11 cellular contexts compared by ENCODE assay signal in the genomic region with DNA sequence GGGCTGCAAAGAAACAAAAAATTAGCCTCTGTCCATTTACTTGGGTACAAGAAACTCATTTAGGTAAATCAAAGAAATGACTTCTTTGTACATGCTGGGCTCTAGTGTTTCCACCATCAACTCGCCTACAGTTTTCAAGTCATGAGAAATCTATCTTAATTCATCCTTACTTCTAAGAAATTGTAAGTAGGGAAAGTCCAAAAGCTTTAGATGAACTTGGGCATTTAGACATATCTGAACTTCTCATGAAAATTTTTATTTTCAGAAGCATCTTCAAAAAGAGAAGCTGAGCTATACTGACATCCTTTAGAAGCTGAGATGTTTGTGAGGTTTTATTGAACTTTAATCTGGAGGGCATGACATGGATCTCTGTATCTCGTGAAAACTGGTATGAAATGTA.
"Had no signal": no experiment of that assay in that cellular context is flagged by ENCODE, and none has a peak within 500 bp of the region (broad histone marks: within the 10 kb centered on the region; RNA-seq: fewer than 3 reads in every experiment).

No MANE protein-coding gene starts in this region.

- H3K4me1 ChIP-seq: esophagus muscularis mucosa had no signal

- H3K4me1 Mint-ChIP-seq: immature natural killer cell had no signal

- H3K4me3 Mint-ChIP-seq: immature natural killer cell had no signal

- ATAC-seq: left cardiac atrium, right cardiac atrium had no signal

- H3K27ac Mint-ChIP-seq: immature natural killer cell had no signal

- DNase-seq: activated CD4-positive, alpha-beta T cell treated with anti-CD3 and anti-CD28 coated beads for 1 hour; activated naive CD4-positive, alpha-beta T cell treated with anti-CD3 and anti-CD28 coated beads, Interleukin-2, amount 50 U/mL, for 16 hours; immature natural killer cell; left cardiac atrium; midbrain; posterior cingulate gyrus; right cardiac atrium; trophoblast cell had no signal

- H3K9me3 Mint-ChIP-seq: immature natural killer cell had no signal

- H3K4me2 ChIP-seq: smooth muscle cell had no signal

- H3K4me3 ChIP-seq: esophagus muscularis mucosa, lung, smooth muscle cell had no signal

- H3K27me3 ChIP-seq: esophagus muscularis mucosa had no signal
